In the genomic region with DNA sequence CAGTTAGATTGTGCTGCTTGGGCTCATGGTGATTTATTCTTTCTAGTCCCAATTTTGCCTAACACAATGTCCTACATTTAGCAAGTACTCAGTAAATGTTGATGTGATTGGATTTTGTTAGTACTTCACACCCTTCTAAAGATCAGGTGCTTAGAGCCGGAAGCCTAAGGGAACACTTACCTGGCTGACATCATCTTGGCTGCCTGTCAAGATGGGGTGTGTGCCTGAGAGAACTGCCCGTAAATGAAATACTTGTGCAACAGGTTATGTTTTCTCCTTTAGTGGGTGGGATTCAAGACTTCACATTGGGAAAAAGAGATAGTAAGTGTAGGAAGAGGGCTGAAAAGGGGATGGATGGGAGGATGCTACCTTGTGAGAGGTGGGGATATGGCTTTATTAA, we compare ENCODE assay signal across 10 cellular contexts.
DNase-seq lines count a peak whose midpoint lies in the region; ATAC-seq and TF ChIP-seq lines count a peak whose summit lies in the region.
"Had no signal": no experiment of that assay in that cellular context is flagged by ENCODE, and none has a peak within 500 bp of the region (broad histone marks: within the 10 kb centered on the region; RNA-seq: fewer than 3 reads in every experiment).

No MANE protein-coding gene starts in this region.

- TF ChIP-seq CTCF in RWPE1 (conservative IDR thresholded peaks at IDR 0.05; ENCODE audit: low read depth): no peak
- no peak for TF ChIP-seq CTCF in suprapubic skin (IDR thresholded peaks at IDR 0.05)

- peaks cover 95% of the 10 kb centered on the region for H3K4me1 ChIP-seq in suprapubic skin

- 58% methylated on average over 2 of the region's 2 CpGs for WGBS in suprapubic skin

- no peaks in the 10 kb centered on the region for H3K27me3 ChIP-seq in suprapubic skin

- POLR2A ChIA-PET in RWPE1 (lab: Yijun Ruan, JAX; ENCODE audit: low non-redundant PET): interaction anchor here (0.6 kb wide), 1 partner anchor 118 kb away, joined by 8 read pairs; no protein-coding TSS in a partner anchor

- H3K4me3 ChIP-seq in suprapubic skin: no peak overlapping the region

- peak; percentile 86 for ATAC-seq in left colon
- no peak for ATAC-seq in HG03469 (IDR thresholded peaks at IDR 0.05; ENCODE audit: unreplicated experiment)
- ATAC-seq in GM18505 (IDR thresholded peaks at IDR 0.05; ENCODE audit: unreplicated experiment): no peak

- H3K36me3 ChIP-seq in suprapubic skin: peaks cover 6% of the 10 kb centered on the region

- CTCF ChIA-PET in RWPE1 (lab: Yijun Ruan, JAX): interaction anchor here (0.7 to 2.6 kb wide), 4 partner anchors 11 to 63 kb away, joined by 3 to 8 read pairs (median 3); no protein-coding TSS in a partner anchor

- no peak for TF ChIP-seq EP300 in suprapubic skin (IDR thresholded peaks at IDR 0.05)

- peak; percentile 53 for DNase-seq in NCI-H128 (lab: John Stamatoyannopoulos, UW; ENCODE audit: unreplicated experiment)
- DNase-seq in RWPE1 (ENCODE audit: low spot score): peak; percentile 76
- DNase-seq in left colon: peak; percentile 90 to 94
- DNase-seq in suprapubic skin (ENCODE audit: low spot score in 2 of 2): peak in 1 of 2 donors; percentile 83
- DNase-seq in activated effector memory CD4-positive, alpha-beta T cell treated with anti-CD3 and anti-CD28 coated beads, Interleukin-2, amount 50 U/mL, for 16 hours: no peak
- DNase-seq: amygdala; NCI-H1694; stimulated activated naive CD4-positive, alpha-beta T cell treated with Interleukin-2 at 50 U/mL for 16 hours had no signal

- intact Hi-C loops in left colon (cut with DNase I, micrococcal nuclease): no loop called here

- H3K27ac ChIP-seq in RWPE1 (no peak overlapping the region), suprapubic skin (peak overlapping the region; percentile 89)

- no peaks in the 10 kb centered on the region for H3K9me3 ChIP-seq in suprapubic skin

- no peak for TF ChIP-seq POLR2A in suprapubic skin (IDR thresholded peaks at IDR 0.05)
- TF ChIP-seq POLR2A in GM18505 (IDR thresholded peaks at IDR 0.05; ENCODE audit: borderline replicate concordance, extremely low read depth, insufficient read depth, insufficient read length): no peak
